ENCODE assay signal across 14 cellular contexts in the genomic region with DNA sequence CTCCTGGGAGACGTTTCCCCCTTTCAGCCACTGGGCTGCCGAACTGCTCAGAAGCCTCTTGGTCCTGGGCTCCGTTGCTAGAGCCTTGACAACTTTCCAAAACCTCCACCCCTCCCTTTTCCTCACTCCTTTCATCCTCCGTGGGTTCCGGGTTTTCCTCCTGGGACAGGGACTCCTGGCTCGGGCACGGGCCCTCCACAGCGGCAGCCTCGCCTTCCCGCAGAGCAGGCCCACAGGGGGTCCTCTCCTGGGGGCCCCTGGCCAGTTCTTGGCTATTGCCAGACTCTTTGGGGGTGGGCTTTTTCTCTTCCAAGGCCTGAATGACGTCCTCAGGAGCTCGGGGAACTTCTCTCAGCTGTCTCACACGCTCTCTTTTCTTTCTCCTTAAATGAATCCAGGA.
"Had no signal": no experiment of that assay in that cellular context is flagged by ENCODE, and none has a peak within 500 bp of the region (broad histone marks: within the 10 kb centered on the region; RNA-seq: fewer than 3 reads in every experiment).

No MANE protein-coding gene starts in this region.

- H3K9me3 ChIP-seq: esophagus squamous epithelium, prostate gland, sigmoid colon had no signal

- H3K27ac ChIP-seq: prostate gland had no signal

- ATAC-seq: activated CD4-positive, CD25-positive, alpha-beta regulatory T cell treated with anti-CD3 and anti-CD28 coated beads, Interleukin-2, amount 50 U/mL, for 24 hours; activated T-cell treated with anti-CD3 and anti-CD28 coated beads, Interleukin-2, amount 50 U/mL, for 72 hours; natural killer cell had no signal

- H3K27me3 ChIP-seq: esophagus squamous epithelium, sigmoid colon had no signal

- H3K27ac Mint-ChIP-seq: activated T-cell treated with anti-CD3 and anti-CD28 coated beads, Interleukin-2, amount 50 U/mL, for 72 hours; dendritic cell treated with granulocyte-macrophage colony-stimulating factor and Interleukin-4, amounts not matched to agents 40 ng/mL and 50 ng/mL, for 4 days; natural killer cell had no signal

- FAIRE-seq: astrocyte, islet of Langerhans had no signal

- H3K27me3 Mint-ChIP-seq: central memory CD8-positive, alpha-beta T cell; dendritic cell treated with granulocyte-macrophage colony-stimulating factor and Interleukin-4, amounts not matched to agents 40 ng/mL and 50 ng/mL, for 4 days had no signal

- H3K9me3 Mint-ChIP-seq: activated T-cell treated with anti-CD3 and anti-CD28 coated beads, Interleukin-2, amount 50 U/mL, for 72 hours; central memory CD8-positive, alpha-beta T cell; dendritic cell treated with granulocyte-macrophage colony-stimulating factor and Interleukin-4, amounts not matched to agents 40 ng/mL and 50 ng/mL, for 4 days; natural killer cell had no signal

- H3K4me1 Mint-ChIP-seq: central memory CD8-positive, alpha-beta T cell; natural killer cell had no signal

- H3K4me3 Mint-ChIP-seq: activated T-cell treated with anti-CD3 and anti-CD28 coated beads, Interleukin-2, amount 50 U/mL, for 72 hours; central memory CD8-positive, alpha-beta T cell; dendritic cell treated with granulocyte-macrophage colony-stimulating factor and Interleukin-4, amounts not matched to agents 40 ng/mL and 50 ng/mL, for 4 days; natural killer cell had no signal

- DNase-seq: activated CD4-positive, alpha-beta T cell treated with anti-CD3 and anti-CD28 coated beads, Interleukin-2, amount 50 U/mL, for 4 hours; activated T-cell treated with anti-CD3 and anti-CD28 coated beads, Interleukin-2, amount 50 U/mL, for 72 hours; esophagus squamous epithelium; foreskin fibroblast; head of caudate nucleus; natural killer cell; sigmoid colon; stimulated activated naive CD4-positive, alpha-beta T cell treated with Interleukin-2 at 50 U/mL for 16 hours had no signal

- H3K4me3 ChIP-seq: esophagus squamous epithelium, prostate gland, sigmoid colon had no signal

- H3K4me1 ChIP-seq: prostate gland had no signal
